Comparison of ENCODE assay signal across 8 cellular contexts in the genomic region with DNA sequence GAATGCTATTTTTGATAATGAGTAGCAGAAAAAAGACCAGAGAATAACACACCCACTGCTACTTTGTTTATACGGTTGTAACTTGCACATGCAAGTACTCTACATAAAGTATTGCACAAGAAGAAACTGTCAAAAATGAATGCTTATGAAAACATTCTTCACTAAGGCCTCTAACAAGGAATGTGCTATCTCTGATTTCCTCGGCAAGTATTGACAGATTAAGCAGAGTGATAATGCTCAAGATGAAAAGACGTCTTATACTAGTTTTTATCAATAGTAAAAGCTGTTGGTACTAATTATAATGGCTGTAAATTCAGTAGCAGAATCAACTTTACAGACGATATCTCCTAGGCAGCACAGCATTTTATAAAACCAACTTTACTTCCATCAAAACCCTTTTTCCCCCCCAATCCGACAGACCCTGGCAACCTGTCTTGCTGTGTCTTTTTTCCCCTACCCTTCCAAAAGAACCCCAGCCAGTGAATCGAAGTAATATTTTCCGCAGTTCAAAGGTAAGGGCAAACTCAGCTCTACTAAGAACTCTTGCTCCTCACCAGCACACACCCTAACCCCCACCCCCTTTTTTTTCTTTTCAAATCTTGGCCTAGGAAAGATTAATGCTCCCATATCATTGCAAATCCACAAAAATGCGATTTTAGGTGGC. TPM values are rescaled to one million over a fixed set of nuclear protein-coding genes. Genes with fewer than 3 reads are reported as not detected.
DNase-seq lines count a peak whose midpoint lies in the region; ATAC-seq, FAIRE-seq and TF ChIP-seq lines count a peak whose summit lies in the region.

No MANE protein-coding gene starts in this region.

- peak overlapping the region; percentile 81 for H3K4me3 Mint-ChIP-seq in stimulated activated memory B cell treated with anti-CD40 and anti-IgM and Interleukin-4, amounts not matched to agents 10 μg/mL and 1 μg/mL and 100 μg/mL, for 72 hours

- ATAC-seq in activated naive CD4-positive, alpha-beta T cell treated with anti-CD3 and anti-CD28 coated beads, Interleukin-2, amount 50 U/mL, for 72 hours: no peak
- ATAC-seq in stimulated activated memory B cell treated with anti-CD40 and anti-IgM and Interleukin-4, amounts not matched to agents 10 μg/mL and 1 μg/mL and 100 μg/mL, for 72 hours: no peak
- ATAC-seq in HG03139 (IDR thresholded peaks at IDR 0.05; ENCODE audit: unreplicated experiment): no peak
- no peak for ATAC-seq in HG03159 (IDR thresholded peaks at IDR 0.05; ENCODE audit: unreplicated experiment)

- H3K27me3 ChIP-seq in iPS-15b (ENCODE audit: control insufficient read depth, insufficient read depth, low read length): no peaks in the 10 kb centered on the region

- no peaks in the 10 kb centered on the region for H3K36me3 ChIP-seq in iPS-15b (ENCODE audit: control insufficient read depth, insufficient read depth, low read length)

- peak overlapping the region; percentile 84 for H3K9ac ChIP-seq in iPS-15b (ENCODE audit: low read depth, low read length)

- peak overlapping the region; percentile 95 to 96 for H3K27ac Mint-ChIP-seq in activated naive CD4-positive, alpha-beta T cell treated with anti-CD3 and anti-CD28 coated beads, Interleukin-2, amount 50 U/mL, for 72 hours
- H3K27ac Mint-ChIP-seq in stimulated activated memory B cell treated with anti-CD40 and anti-IgM and Interleukin-4, amounts not matched to agents 10 μg/mL and 1 μg/mL and 100 μg/mL, for 72 hours: peak overlapping the region; percentile 62

- peak overlapping the region; percentile 87 for H3K4me3 ChIP-seq in iPS-15b (ENCODE audit: low read depth, low read length)

- no peaks in the 10 kb centered on the region for H3K27me3 Mint-ChIP-seq in stimulated activated memory B cell treated with anti-CD40 and anti-IgM and Interleukin-4, amounts not matched to agents 10 μg/mL and 1 μg/mL and 100 μg/mL, for 72 hours

- no peaks in the 10 kb centered on the region for H3K9me3 Mint-ChIP-seq in activated naive CD4-positive, alpha-beta T cell treated with anti-CD3 and anti-CD28 coated beads, Interleukin-2, amount 50 U/mL, for 72 hours
- H3K9me3 Mint-ChIP-seq in stimulated activated memory B cell treated with anti-CD40 and anti-IgM and Interleukin-4, amounts not matched to agents 10 μg/mL and 1 μg/mL and 100 μg/mL, for 72 hours: no peaks in the 10 kb centered on the region

- peaks cover 46% of the 10 kb centered on the region for H3K4me1 Mint-ChIP-seq in stimulated activated memory B cell treated with anti-CD40 and anti-IgM and Interleukin-4, amounts not matched to agents 10 μg/mL and 1 μg/mL and 100 μg/mL, for 72 hours

- no peaks in the 10 kb centered on the region for H3K9me3 ChIP-seq in iPS-15b (ENCODE audit: control insufficient read depth, insufficient read depth, low read length)

- no peak for FAIRE-seq in HTR-8/SVneo (lab: Jason Lieb, UNC)

- TF ChIP-seq CTCF in C4-2B (conservative IDR thresholded peaks at IDR 0.05): no peak

- peak overlapping the region; percentile 91 for H3K27ac ChIP-seq in C4-2B

- H3K4me1 ChIP-seq in iPS-15b (ENCODE audit: control insufficient read depth, insufficient read depth, low read length): peaks cover 18% of the 10 kb centered on the region

- H3K36me3 Mint-ChIP-seq in activated naive CD4-positive, alpha-beta T cell treated with anti-CD3 and anti-CD28 coated beads, Interleukin-2, amount 50 U/mL, for 72 hours: peaks cover 0 to 8% of the 10 kb centered on the region in 2 donors
- H3K36me3 Mint-ChIP-seq in stimulated activated memory B cell treated with anti-CD40 and anti-IgM and Interleukin-4, amounts not matched to agents 10 μg/mL and 1 μg/mL and 100 μg/mL, for 72 hours: no peaks in the 10 kb centered on the region

- peak; percentile 18 for DNase-seq in HTR-8/SVneo (ENCODE audit: insufficient read length, low spot score)
- no peak for DNase-seq in activated naive CD4-positive, alpha-beta T cell treated with anti-CD3 and anti-CD28 coated beads, Interleukin-2, amount 50 U/mL, for 72 hours (ENCODE audit: low spot score in 2 of 2)
- DNase-seq in NCI-H2107 (lab: John Stamatoyannopoulos, UW): no peak

RNA-seq across cellular contexts. Expression of gene FRYL, which starts 1.5 kb away (rescaled TPM):
- 10 to 100 TPM; 74.9 to 84.3 TPM for total RNA-seq in activated naive CD4-positive, alpha-beta T cell treated with anti-CD3 and anti-CD28 coated beads, Interleukin-2, amount 50 U/mL, for 72 hours

RNA-seq across cellular contexts. Expression of gene OCIAD1, which starts 52.3 kb away (rescaled TPM):
- 100 to 1,000 TPM in 1 of 2 donors, 10 to 100 TPM in 1; 94.5 to 112 TPM for total RNA-seq in activated naive CD4-positive, alpha-beta T cell treated with anti-CD3 and anti-CD28 coated beads, Interleukin-2, amount 50 U/mL, for 72 hours
